ENCODE assay signal across 1 cellular context in genomic region chr9:84419203-84419602, GRCh38.
TF ChIP-seq lines count a peak whose summit lies in the region.

No MANE protein-coding gene starts in this region.

TF ChIP-seq in IMR-90, 13 proteins besides CTCF, POLR2A, EP300 and RAD21 (continued from another document):
- TF ChIP-seq ELK1 (IDR thresholded peaks at IDR 0.05; ENCODE audit: borderline replicate concordance, low read depth, low read length) (no peak), MAFK (IDR thresholded peaks at IDR 0.05; ENCODE audit: low read depth, low read length) (no peak)
TF ChIP-seq in IMR-90: peak in this region for 0.
